8 cellular contexts compared by ENCODE assay signal in the genomic region with DNA sequence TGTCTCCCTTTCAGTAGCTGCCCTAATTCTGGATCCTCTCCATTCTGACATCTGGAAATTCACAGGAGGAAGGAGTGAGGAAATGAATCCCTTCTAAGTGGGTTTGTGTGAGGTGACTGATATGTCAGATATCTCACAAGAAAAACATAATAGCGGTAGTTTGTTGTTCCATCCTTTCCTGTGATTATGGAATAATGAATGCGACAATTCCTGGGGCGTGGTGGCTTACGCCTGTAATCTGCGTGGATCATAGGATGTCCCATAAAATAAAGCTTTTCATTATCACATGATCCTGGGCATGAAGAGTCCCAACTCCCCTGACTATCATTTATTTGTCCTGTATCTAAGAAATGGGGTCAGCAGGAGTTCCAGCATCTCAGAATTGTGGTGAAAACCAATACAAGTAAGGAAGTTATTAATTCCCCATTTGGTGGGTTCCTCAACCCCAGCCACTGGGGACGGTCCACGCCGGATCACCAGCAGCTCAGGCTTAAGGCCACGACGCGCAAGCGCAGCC. TPM values are rescaled to one million over a fixed set of nuclear protein-coding genes. Genes with fewer than 3 reads are reported as not detected.
A peak's percentile ranks its signal among the peaks of the same experiment; 100 is the strongest.
DNase-seq lines count a peak whose midpoint lies in the region; ATAC-seq lines count a peak whose summit lies in the region.

No MANE protein-coding gene starts in this region.

- peak overlapping the region; percentile 98 for H3K4me3 Mint-ChIP-seq in activated T-helper 17 cell treated with anti-CD3 and anti-CD28 coated beads, Interleukin-2, amount 50 U/mL, for 72 hours
- peak overlapping the region; percentile 91 to 95 for H3K4me3 Mint-ChIP-seq in stimulated activated naive B cell treated with anti-CD40 and anti-IgM and Interleukin-4, amounts not matched to agents 10 μg/mL and 1 μg/mL and 100 μg/mL, for 72 hours

- DNase-seq in DMS 273 (lab: John Stamatoyannopoulos, UW; ENCODE audit: unreplicated experiment), result peak; percentile 56
- no peak for DNase-seq in DMS 273 treated with DMSO at 0.1 percent for 48 hours (lab: John Stamatoyannopoulos, UW)
- DNase-seq in stimulated activated naive B cell treated with anti-CD40 and anti-IgM and Interleukin-4, amounts not matched to agents 10 μg/mL and 1 μg/mL and 100 μg/mL, for 72 hours, result no peak
- DNase-seq in posterior cingulate gyrus, result no peak
- no peak for DNase-seq in stimulated activated CD4-positive, alpha-beta T cell treated with anti-CD3 and anti-CD28 coated beads, Interleukin-4, amount 100 ng/mL, for 4 hours

- H3K27ac Mint-ChIP-seq in activated T-helper 17 cell treated with anti-CD3 and anti-CD28 coated beads, Interleukin-2, amount 50 U/mL, for 72 hours, result peak overlapping the region; percentile 99
- H3K27ac Mint-ChIP-seq in stimulated activated naive B cell treated with anti-CD40 and anti-IgM and Interleukin-4, amounts not matched to agents 10 μg/mL and 1 μg/mL and 100 μg/mL, for 72 hours, result peak overlapping the region; percentile 99

- intact Hi-C loops in posterior cingulate gyrus (cut with DNase I), result loop anchor here (5.0 kb wide), 1 partner anchor 88 kb away; a partner anchor contains a TSS

- peak overlapping the region; percentile 88 for H3K4me3 ChIP-seq in iPS-11a (ENCODE audit: low read depth, low read length)

- H3K36me3 Mint-ChIP-seq in activated T-helper 17 cell treated with anti-CD3 and anti-CD28 coated beads, Interleukin-2, amount 50 U/mL, for 72 hours (ENCODE audit: low read depth), result peaks cover 48% of the 10 kb centered on the region
- H3K36me3 Mint-ChIP-seq in stimulated activated naive B cell treated with anti-CD40 and anti-IgM and Interleukin-4, amounts not matched to agents 10 μg/mL and 1 μg/mL and 100 μg/mL, for 72 hours, result peaks cover 11 to 23% of the 10 kb centered on the region in 2 donors

- H3K4me1 Mint-ChIP-seq in activated T-helper 17 cell treated with anti-CD3 and anti-CD28 coated beads, Interleukin-2, amount 50 U/mL, for 72 hours, result peaks cover 8% of the 10 kb centered on the region
- peaks cover 14 to 35% of the 10 kb centered on the region in 2 donors for H3K4me1 Mint-ChIP-seq in stimulated activated naive B cell treated with anti-CD40 and anti-IgM and Interleukin-4, amounts not matched to agents 10 μg/mL and 1 μg/mL and 100 μg/mL, for 72 hours

- no peaks in the 10 kb centered on the region for H3K27me3 Mint-ChIP-seq in activated T-helper 17 cell treated with anti-CD3 and anti-CD28 coated beads, Interleukin-2, amount 50 U/mL, for 72 hours
- no peaks in the 10 kb centered on the region for H3K27me3 Mint-ChIP-seq in stimulated activated naive B cell treated with anti-CD40 and anti-IgM and Interleukin-4, amounts not matched to agents 10 μg/mL and 1 μg/mL and 100 μg/mL, for 72 hours

- no peak for ATAC-seq in activated T-helper 17 cell treated with anti-CD3 and anti-CD28 coated beads, Interleukin-2, amount 50 U/mL, for 72 hours (replicated peaks)
- no peak for ATAC-seq in stimulated activated naive B cell treated with anti-CD40 and anti-IgM and Interleukin-4, amounts not matched to agents 10 μg/mL and 1 μg/mL and 100 μg/mL, for 72 hours (replicated peaks)
- ATAC-seq in HG03457 (IDR thresholded peaks at IDR 0.05; ENCODE audit: unreplicated experiment), result no peak

- H3K9me3 Mint-ChIP-seq in activated T-helper 17 cell treated with anti-CD3 and anti-CD28 coated beads, Interleukin-2, amount 50 U/mL, for 72 hours, result no peaks in the 10 kb centered on the region
- H3K9me3 Mint-ChIP-seq in stimulated activated naive B cell treated with anti-CD40 and anti-IgM and Interleukin-4, amounts not matched to agents 10 μg/mL and 1 μg/mL and 100 μg/mL, for 72 hours, result no peaks in the 10 kb centered on the region

RNA-seq across cellular contexts. Expression of a gene that starts 0.4 kb away (rescaled TPM):
- total RNA-seq in activated T-helper 17 cell treated with anti-CD3 and anti-CD28 coated beads, Interleukin-2, amount 50 U/mL, for 72 hours, result 10 to 100 TPM; 32.4 to 38.0 TPM

RNA-seq across cellular contexts. Expression of a gene that starts 28.8 kb away (rescaled TPM):
- total RNA-seq in activated T-helper 17 cell treated with anti-CD3 and anti-CD28 coated beads, Interleukin-2, amount 50 U/mL, for 72 hours, result 10 to 100 TPM; 32.5 to 38.8 TPM

RNA-seq across cellular contexts. Expression of a gene that starts 59.5 kb away (rescaled TPM):
- 10 to 100 TPM in 1 of 2 donors, 1 to 10 TPM in 1; 7.8 to 11.2 TPM for total RNA-seq in activated T-helper 17 cell treated with anti-CD3 and anti-CD28 coated beads, Interleukin-2, amount 50 U/mL, for 72 hours
